ENCODE assay signal across 16 cellular contexts in genomic region chr18:34358923-34359322, GRCh38.
A peak's percentile ranks its signal among the peaks of the same experiment; 100 is the strongest.
DNase-seq lines count a peak whose midpoint lies in the region; ATAC-seq, FAIRE-seq and TF ChIP-seq lines count a peak whose summit lies in the region.
"Had no signal": no experiment of that assay in that cellular context is flagged by ENCODE, and none has a peak within 500 bp of the region (broad histone marks: within the 10 kb centered on the region; RNA-seq: fewer than 3 reads in every experiment).

No MANE protein-coding gene starts in this region.

- TF ChIP-seq CTCF in GM06990 (IDR thresholded peaks at IDR 0.05; ENCODE audit: insufficient read depth, low read length, poor library complexity, severe bottlenecking), result no peak

- TF ChIP-seq POLR2A in H54 (IDR thresholded peaks at IDR 0.05; ENCODE audit: low read depth, low read length), result no peak

- no peak for FAIRE-seq in H54 (lab: Jason Lieb, UNC)
- FAIRE-seq: colon had no signal

- peak overlapping the region; percentile 51 for H3K4me3 ChIP-seq in GM06990 (replicated peaks; ENCODE audit: low read depth, low read length)

- no peaks in the 10 kb centered on the region for H3K27me3 ChIP-seq in GM06990 (replicated peaks; ENCODE audit: control insufficient read depth, insufficient read depth, low read length)

- ATAC-seq in GM18907 (IDR thresholded peaks at IDR 0.05; ENCODE audit: unreplicated experiment) (peak; percentile 76), GM21723 (IDR thresholded peaks at IDR 0.05; ENCODE audit: unreplicated experiment) (peak; percentile 76), HG03342 (IDR thresholded peaks at IDR 0.05; ENCODE audit: unreplicated experiment) (peak; percentile 87)

- DNase-seq in GM06990 (ENCODE audit: extremely low read depth, insufficient read length) (peak; percentile 47), NCI-H1092 (lab: John Stamatoyannopoulos, UW) (no peak), H54 (ENCODE audit: insufficient read length, low spot score) (no peak)
- DNase-seq in stimulated activated CD4-positive, alpha-beta T cell treated with anti-CD3 and anti-CD28 coated beads, Interleukin-2, amount 100 ng/mL, for 24 hours, result no peak
- no peak for DNase-seq in stimulated activated CD4-positive, alpha-beta T cell treated with anti-CD3 and anti-CD28 coated beads, Interleukin-12 subunit alpha, Interleukin-12 subunit beta, amount 100 ng/mL, for 4 hours
- DNase-seq: activated CD4-positive, alpha-beta memory T cell treated with anti-CD3 and anti-CD28 coated beads for 36 hours; activated naive CD8-positive, alpha-beta T cell treated with anti-CD3 and anti-CD28 coated beads, Interleukin-2, amount 10 ng/mL, durations not matched to agents 7 days and 5 days; DMS79 treated with DMSO at 0.1 percent for 48 hours; foreskin melanocyte; NCI-H1417; NK-92 treated with Interleukin-12 subunit alpha and Interleukin-12 subunit beta, amount 100 ng/mL, for 24 hours; occipital lobe had no signal

- H3K36me3 ChIP-seq in GM06990 (ENCODE audit: control insufficient read depth, insufficient read depth, low read length), result no peaks in the 10 kb centered on the region
